In the genomic region with DNA sequence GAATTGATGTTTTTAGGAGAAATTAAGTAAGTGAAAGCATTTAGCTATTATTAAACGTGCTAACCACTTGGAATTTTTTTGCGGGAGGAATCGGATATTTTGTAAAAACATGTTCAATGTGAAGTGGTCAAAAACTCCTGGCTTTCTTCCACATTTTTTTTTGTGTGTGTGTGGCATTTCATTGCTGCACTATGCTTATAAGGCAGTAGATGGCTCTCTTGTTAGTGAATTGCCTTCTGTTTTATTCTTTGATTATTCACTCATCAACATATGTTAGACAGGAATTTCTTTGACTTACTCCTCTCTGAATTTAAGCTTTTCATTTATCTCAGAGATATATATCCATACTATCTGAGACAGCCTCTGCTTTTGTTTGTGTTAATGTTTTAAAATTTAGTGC, we compare ENCODE assay signal across 1 cellular context.
TF ChIP-seq lines count a peak whose summit lies in the region.

No MANE protein-coding gene starts in this region.

TF ChIP-seq in SK-N-SH treated with all-trans-retinoic acid at 6 μM for 48 hours, 23 proteins besides CTCF, POLR2A, EP300 and RAD21 (continued from another document):
- TF ChIP-seq, protein P1, sequence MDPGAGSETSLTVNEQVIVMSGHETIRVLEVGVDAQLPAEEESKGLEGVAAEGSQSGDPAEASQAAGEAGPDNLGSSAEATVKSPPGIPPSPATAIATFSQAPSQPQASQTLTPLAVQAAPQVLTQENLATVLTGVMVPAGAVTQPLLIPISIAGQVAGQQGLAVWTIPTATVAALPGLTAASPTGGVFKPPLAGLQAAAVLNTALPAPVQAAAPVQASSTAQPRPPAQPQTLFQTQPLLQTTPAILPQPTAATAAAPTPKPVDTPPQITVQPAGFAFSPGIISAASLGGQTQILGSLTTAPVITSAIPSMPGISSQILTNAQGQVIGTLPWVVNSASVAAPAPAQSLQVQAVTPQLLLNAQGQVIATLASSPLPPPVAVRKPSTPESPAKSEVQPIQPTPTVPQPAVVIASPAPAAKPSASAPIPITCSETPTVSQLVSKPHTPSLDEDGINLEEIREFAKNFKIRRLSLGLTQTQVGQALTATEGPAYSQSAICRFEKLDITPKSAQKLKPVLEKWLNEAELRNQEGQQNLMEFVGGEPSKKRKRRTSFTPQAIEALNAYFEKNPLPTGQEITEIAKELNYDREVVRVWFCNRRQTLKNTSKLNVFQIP (CRISPR knock-in tag; IDR thresholded peaks at IDR 0.05; ENCODE audit: borderline replicate concordance, low read depth) = no peak
- TF ChIP-seq ZC3H10 (CRISPR knock-in tag; IDR thresholded peaks at IDR 0.05) (no peak), ZNF8 (CRISPR knock-in tag; IDR thresholded peaks at IDR 0.05) (no peak), BACH2 (CRISPR knock-in tag; IDR thresholded peaks at IDR 0.05; ENCODE audit: borderline replicate concordance) (no peak)
